ENCODE assay signal across 1 cellular context in the genomic region with DNA sequence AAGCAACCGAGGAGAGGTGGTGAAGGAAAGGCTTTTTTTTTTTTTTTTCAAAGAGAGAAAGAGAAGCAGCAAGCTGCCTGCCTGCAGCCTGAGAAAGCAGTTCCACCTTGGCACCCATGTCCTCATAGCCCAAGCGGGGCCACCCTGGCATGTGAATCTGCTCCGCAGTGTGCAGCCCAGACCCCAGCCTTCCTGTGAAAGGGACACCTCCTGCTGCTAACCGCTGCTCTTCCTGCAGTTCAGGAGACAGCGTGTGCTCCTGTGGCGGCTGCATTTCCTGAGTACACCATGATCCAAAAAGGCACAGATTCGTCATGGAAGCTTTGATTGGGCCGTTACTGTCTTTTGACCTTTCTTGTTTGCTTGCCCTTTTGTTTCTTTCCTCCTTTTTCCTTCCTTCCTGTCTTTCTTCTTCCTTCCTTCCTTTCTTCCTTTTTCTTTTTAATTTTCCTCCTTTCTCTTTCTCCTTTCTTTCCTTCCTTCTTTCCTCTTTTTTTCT.
TF ChIP-seq lines count a peak whose summit lies in the region.

No MANE protein-coding gene starts in this region.

TF ChIP-seq in H1, 55 proteins besides CTCF, POLR2A, EP300 and RAD21 (continued from another document):
- TF ChIP-seq EGR1 (IDR thresholded peaks at IDR 0.05; ENCODE audit: borderline replicate concordance, low read depth, low read length) (no peak), KDM4A (IDR thresholded peaks at IDR 0.05; ENCODE audit: low read depth, low read length, severe bottlenecking) (no peak)
- TF ChIP-seq, protein P1, sequence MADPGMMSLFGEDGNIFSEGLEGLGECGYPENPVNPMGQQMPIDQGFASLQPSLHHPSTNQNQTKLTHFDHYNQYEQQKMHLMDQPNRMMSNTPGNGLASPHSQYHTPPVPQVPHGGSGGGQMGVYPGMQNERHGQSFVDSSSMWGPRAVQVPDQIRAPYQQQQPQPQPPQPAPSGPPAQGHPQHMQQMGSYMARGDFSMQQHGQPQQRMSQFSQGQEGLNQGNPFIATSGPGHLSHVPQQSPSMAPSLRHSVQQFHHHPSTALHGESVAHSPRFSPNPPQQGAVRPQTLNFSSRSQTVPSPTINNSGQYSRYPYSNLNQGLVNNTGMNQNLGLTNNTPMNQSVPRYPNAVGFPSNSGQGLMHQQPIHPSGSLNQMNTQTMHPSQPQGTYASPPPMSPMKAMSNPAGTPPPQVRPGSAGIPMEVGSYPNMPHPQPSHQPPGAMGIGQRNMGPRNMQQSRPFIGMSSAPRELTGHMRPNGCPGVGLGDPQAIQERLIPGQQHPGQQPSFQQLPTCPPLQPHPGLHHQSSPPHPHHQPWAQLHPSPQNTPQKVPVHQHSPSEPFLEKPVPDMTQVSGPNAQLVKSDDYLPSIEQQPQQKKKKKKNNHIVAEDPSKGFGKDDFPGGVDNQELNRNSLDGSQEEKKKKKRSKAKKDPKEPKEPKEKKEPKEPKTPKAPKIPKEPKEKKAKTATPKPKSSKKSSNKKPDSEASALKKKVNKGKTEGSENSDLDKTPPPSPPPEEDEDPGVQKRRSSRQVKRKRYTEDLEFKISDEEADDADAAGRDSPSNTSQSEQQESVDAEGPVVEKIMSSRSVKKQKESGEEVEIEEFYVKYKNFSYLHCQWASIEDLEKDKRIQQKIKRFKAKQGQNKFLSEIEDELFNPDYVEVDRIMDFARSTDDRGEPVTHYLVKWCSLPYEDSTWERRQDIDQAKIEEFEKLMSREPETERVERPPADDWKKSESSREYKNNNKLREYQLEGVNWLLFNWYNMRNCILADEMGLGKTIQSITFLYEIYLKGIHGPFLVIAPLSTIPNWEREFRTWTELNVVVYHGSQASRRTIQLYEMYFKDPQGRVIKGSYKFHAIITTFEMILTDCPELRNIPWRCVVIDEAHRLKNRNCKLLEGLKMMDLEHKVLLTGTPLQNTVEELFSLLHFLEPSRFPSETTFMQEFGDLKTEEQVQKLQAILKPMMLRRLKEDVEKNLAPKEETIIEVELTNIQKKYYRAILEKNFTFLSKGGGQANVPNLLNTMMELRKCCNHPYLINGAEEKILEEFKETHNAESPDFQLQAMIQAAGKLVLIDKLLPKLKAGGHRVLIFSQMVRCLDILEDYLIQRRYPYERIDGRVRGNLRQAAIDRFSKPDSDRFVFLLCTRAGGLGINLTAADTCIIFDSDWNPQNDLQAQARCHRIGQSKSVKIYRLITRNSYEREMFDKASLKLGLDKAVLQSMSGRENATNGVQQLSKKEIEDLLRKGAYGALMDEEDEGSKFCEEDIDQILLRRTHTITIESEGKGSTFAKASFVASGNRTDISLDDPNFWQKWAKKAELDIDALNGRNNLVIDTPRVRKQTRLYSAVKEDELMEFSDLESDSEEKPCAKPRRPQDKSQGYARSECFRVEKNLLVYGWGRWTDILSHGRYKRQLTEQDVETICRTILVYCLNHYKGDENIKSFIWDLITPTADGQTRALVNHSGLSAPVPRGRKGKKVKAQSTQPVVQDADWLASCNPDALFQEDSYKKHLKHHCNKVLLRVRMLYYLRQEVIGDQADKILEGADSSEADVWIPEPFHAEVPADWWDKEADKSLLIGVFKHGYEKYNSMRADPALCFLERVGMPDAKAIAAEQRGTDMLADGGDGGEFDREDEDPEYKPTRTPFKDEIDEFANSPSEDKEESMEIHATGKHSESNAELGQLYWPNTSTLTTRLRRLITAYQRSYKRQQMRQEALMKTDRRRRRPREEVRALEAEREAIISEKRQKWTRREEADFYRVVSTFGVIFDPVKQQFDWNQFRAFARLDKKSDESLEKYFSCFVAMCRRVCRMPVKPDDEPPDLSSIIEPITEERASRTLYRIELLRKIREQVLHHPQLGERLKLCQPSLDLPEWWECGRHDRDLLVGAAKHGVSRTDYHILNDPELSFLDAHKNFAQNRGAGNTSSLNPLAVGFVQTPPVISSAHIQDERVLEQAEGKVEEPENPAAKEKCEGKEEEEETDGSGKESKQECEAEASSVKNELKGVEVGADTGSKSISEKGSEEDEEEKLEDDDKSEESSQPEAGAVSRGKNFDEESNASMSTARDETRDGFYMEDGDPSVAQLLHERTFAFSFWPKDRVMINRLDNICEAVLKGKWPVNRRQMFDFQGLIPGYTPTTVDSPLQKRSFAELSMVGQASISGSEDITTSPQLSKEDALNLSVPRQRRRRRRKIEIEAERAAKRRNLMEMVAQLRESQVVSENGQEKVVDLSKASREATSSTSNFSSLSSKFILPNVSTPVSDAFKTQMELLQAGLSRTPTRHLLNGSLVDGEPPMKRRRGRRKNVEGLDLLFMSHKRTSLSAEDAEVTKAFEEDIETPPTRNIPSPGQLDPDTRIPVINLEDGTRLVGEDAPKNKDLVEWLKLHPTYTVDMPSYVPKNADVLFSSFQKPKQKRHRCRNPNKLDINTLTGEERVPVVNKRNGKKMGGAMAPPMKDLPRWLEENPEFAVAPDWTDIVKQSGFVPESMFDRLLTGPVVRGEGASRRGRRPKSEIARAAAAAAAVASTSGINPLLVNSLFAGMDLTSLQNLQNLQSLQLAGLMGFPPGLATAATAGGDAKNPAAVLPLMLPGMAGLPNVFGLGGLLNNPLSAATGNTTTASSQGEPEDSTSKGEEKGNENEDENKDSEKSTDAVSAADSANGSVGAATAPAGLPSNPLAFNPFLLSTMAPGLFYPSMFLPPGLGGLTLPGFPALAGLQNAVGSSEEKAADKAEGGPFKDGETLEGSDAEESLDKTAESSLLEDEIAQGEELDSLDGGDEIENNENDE (IDR thresholded peaks at IDR 0.05; ENCODE audit: insufficient replicate concordance, low read length): no peak
